In the genomic region with DNA sequence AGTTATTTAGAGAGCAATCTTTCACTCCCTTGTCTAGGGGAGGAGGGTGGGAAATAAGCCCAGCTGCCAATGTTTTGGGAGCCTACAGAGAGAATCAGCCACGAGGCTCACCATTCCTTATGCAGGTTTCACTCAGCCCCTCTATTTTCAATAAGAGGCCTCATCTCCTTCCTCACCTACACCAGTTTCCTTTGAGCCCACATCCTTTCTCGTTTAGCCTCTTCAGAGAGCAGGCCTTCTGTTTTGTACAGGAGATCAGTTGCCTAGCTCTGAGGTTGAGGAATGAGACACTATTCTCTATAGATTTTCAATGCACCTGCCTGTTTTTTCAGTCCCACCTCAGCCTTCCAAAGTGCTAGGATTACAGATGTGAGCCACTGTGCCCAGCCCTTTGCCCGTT, we compare ENCODE assay signal across 14 cellular contexts. TPM values are rescaled to one million over a fixed set of nuclear protein-coding genes. Genes with fewer than 3 reads are reported as not detected.
DNase-seq lines count a peak whose midpoint lies in the region; ATAC-seq and TF ChIP-seq lines count a peak whose summit lies in the region.
"Had no signal": no experiment of that assay in that cellular context is flagged by ENCODE, and none has a peak within 500 bp of the region (broad histone marks: within the 10 kb centered on the region; RNA-seq: fewer than 3 reads in every experiment).

No MANE protein-coding gene starts in this region.

- H3K36me3 Mint-ChIP-seq in activated T-cell treated with anti-CD3 and anti-CD28 coated beads, Interleukin-2, amount 50 U/mL, for 24 hours (ENCODE audit: low read depth), result peaks cover 91% of the 10 kb centered on the region
- H3K36me3 Mint-ChIP-seq in naive thymus-derived CD8-positive, alpha-beta T cell, result peaks cover 0 to 48% (median 23%) of the 10 kb centered on the region in 3 donors

- H3K27me3 Mint-ChIP-seq in activated T-cell treated with anti-CD3 and anti-CD28 coated beads, Interleukin-2, amount 50 U/mL, for 24 hours, result no peaks in the 10 kb centered on the region
- H3K27me3 Mint-ChIP-seq in naive thymus-derived CD8-positive, alpha-beta T cell, result no peaks in the 10 kb centered on the region

- H3K36me3 ChIP-seq in left ventricle myocardium inferior, result peaks cover 88% of the 10 kb centered on the region

- H3K27me3 ChIP-seq in left ventricle myocardium inferior (ENCODE audit: low read depth), result no peaks in the 10 kb centered on the region

- POLR2A ChIA-PET in naive thymus-derived CD8-positive, alpha-beta T cell (lab: Charles Lee), result interaction anchor here (0.7 to 2.0 kb wide), 4 partner anchors 18 to 58 kb away, joined by 3 to 7 read pairs (median 5); partner anchors contain the start of gene SNAPC1

- H3K4me1 Mint-ChIP-seq in activated T-cell treated with anti-CD3 and anti-CD28 coated beads, Interleukin-2, amount 50 U/mL, for 24 hours (ENCODE audit: low read depth), result peaks cover 28% of the 10 kb centered on the region
- peaks cover 17 to 37% (median 29%) of the 10 kb centered on the region in 4 donors for H3K4me1 Mint-ChIP-seq in naive thymus-derived CD8-positive, alpha-beta T cell

- no peaks in the 10 kb centered on the region for H3K9me3 ChIP-seq in left ventricle myocardium inferior (replicated peaks)
- H3K9me3 ChIP-seq: thoracic aorta had no signal

- no peaks in the 10 kb centered on the region for H3K4me1 ChIP-seq in left ventricle myocardium inferior

- no peaks in the 10 kb centered on the region for H3K9me3 Mint-ChIP-seq in activated T-cell treated with anti-CD3 and anti-CD28 coated beads, Interleukin-2, amount 50 U/mL, for 24 hours
- no peaks in the 10 kb centered on the region for H3K9me3 Mint-ChIP-seq in naive thymus-derived CD8-positive, alpha-beta T cell
- H3K9me3 Mint-ChIP-seq: HFFc6 had no signal

- no peak overlapping the region for H3K4me3 ChIP-seq in left ventricle myocardium inferior
- H3K4me3 ChIP-seq: thoracic aorta had no signal

- peak overlapping the region; percentile 90 for H3K27ac Mint-ChIP-seq in activated T-cell treated with anti-CD3 and anti-CD28 coated beads, Interleukin-2, amount 50 U/mL, for 24 hours
- peak overlapping the region; percentile 79 to 97 (median 90) for H3K27ac Mint-ChIP-seq in naive thymus-derived CD8-positive, alpha-beta T cell
- H3K27ac Mint-ChIP-seq: HFFc6 had no signal

- intact Hi-C loops in left ventricle myocardium inferior (cut with micrococcal nuclease), result no loop called here

- no peak overlapping the region for H3K27ac ChIP-seq in left ventricle myocardium inferior (replicated peaks)
- H3K27ac ChIP-seq: thoracic aorta had no signal

- no peak for DNase-seq in activated T-cell treated with anti-CD3 and anti-CD28 coated beads, Interleukin-2, amount 50 U/mL, for 24 hours
- DNase-seq in activated T-cell treated with anti-CD3 and anti-CD28 coated beads, Interleukin-2, amount 50 U/mL, for 1 hour, result no peak
- DNase-seq in naive thymus-derived CD8-positive, alpha-beta T cell, result peak in 4 of 10 donors; percentile 34 to 61 (median 48)
- DNase-seq in NCI-H526 treated with DMSO at 0.1 percent for 48 hours (lab: John Stamatoyannopoulos, UW) (no peak), left ventricle myocardium inferior (no peak), UCSD-AML1 (lab: John Stamatoyannopoulos, UW; ENCODE audit: unreplicated experiment) (no peak)
- DNase-seq: DMS79, HFFc6, MV-4-11, NCI-H446 treated with DMSO at 0.1 percent for 48 hours, right cardiac atrium had no signal

- peak overlapping the region; percentile 21 for H3K4me3 Mint-ChIP-seq in activated T-cell treated with anti-CD3 and anti-CD28 coated beads, Interleukin-2, amount 50 U/mL, for 24 hours
- H3K4me3 Mint-ChIP-seq in naive thymus-derived CD8-positive, alpha-beta T cell, result peak overlapping the region; percentile 16 to 80 (median 68)
- H3K4me3 Mint-ChIP-seq: HFFc6 had no signal

- TF ChIP-seq CTCF in left ventricle myocardium inferior (IDR thresholded peaks at IDR 0.05; ENCODE audit: borderline replicate concordance), result no peak

- peak; percentile 87 for ATAC-seq in GM21526 (IDR thresholded peaks at IDR 0.05; ENCODE audit: low FRiP score, unreplicated experiment)
- peak; percentile 58 for ATAC-seq in HG03442 (IDR thresholded peaks at IDR 0.05; ENCODE audit: unreplicated experiment)
- ATAC-seq in naive thymus-derived CD8-positive, alpha-beta T cell, result peak; percentile 89 to 94
- ATAC-seq: right cardiac atrium had no signal

RNA-seq across cellular contexts. Expression of gene SNAPC1, which starts 17.9 kb away (rescaled TPM):
- total RNA-seq in naive thymus-derived CD8-positive, alpha-beta T cell, result 1 to 10 TPM; 4.0 to 4.7 TPM
- 1 to 10 TPM; 4.1 to 5.6 (median 4.8) TPM for polyA plus RNA-seq in naive thymus-derived CD8-positive, alpha-beta T cell
- total RNA-seq in left ventricle myocardium inferior, result 9.2 TPM

RNA-seq across cellular contexts. Expression of gene SYT16, which starts 32.4 kb away (rescaled TPM):
- not detected for total RNA-seq in naive thymus-derived CD8-positive, alpha-beta T cell
- polyA plus RNA-seq in naive thymus-derived CD8-positive, alpha-beta T cell, result not detected
- not detected for total RNA-seq in left ventricle myocardium inferior
- total RNA-seq: thoracic aorta had no signal
